ENCODE assay signal across 21 cellular contexts in the genomic region with DNA sequence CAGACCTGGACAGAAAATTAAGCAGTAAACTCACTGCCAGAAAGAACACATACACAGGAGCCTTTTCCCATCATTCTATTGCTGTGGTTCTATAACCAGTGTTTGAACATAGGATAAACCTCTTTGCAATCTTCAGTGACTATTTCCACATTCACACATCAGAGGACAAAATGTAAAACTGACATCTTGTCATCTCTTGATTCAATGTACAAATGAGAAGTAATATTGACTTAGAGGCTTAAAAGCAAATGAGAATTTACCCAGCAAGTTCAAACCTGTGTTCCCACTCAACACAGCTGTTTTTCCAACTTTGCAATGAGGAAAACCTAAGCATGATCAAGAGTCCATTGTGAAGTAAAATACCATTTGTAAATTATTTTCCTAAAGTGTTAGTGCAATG.
DNase-seq lines count a peak whose midpoint lies in the region; ATAC-seq, FAIRE-seq and TF ChIP-seq lines count a peak whose summit lies in the region.
"Had no signal": no experiment of that assay in that cellular context is flagged by ENCODE, and none has a peak within 500 bp of the region (broad histone marks: within the 10 kb centered on the region; RNA-seq: fewer than 3 reads in every experiment).

No MANE protein-coding gene starts in this region.

- H3K27me3 Mint-ChIP-seq in WTC11 (ENCODE audit: low read depth): no peaks in the 10 kb centered on the region
- no peaks in the 10 kb centered on the region for H3K27me3 Mint-ChIP-seq in CD8-positive, alpha-beta T cell (ENCODE audit: low read depth)
- H3K27me3 Mint-ChIP-seq in stimulated activated naive B cell treated with anti-CD40 and anti-IgM and Interleukin-4, amounts not matched to agents 10 μg/mL and 1 μg/mL and 100 μg/mL, for 72 hours: no peaks in the 10 kb centered on the region
- H3K27me3 Mint-ChIP-seq: CD4-positive, alpha-beta memory T cell; CD4-positive, CD25-positive, alpha-beta regulatory T cell had no signal

- ATAC-seq in HepG2: peak; percentile 91
- no peak for ATAC-seq in right lobe of liver
- no peak for ATAC-seq in WTC11
- ATAC-seq in CD8-positive, alpha-beta T cell: no peak
- no peak for ATAC-seq in stimulated activated naive B cell treated with anti-CD40 and anti-IgM and Interleukin-4, amounts not matched to agents 10 μg/mL and 1 μg/mL and 100 μg/mL, for 72 hours (replicated peaks)

- TF ChIP-seq POLR2A in HepG2 (IDR thresholded peaks at IDR 0.05; ENCODE audit: insufficient read depth in 1 of 2, low read depth in 2 of 2, low read length in 2 of 2) (no peak), right lobe of liver (IDR thresholded peaks at IDR 0.05) (no peak)

- H3K9me3 Mint-ChIP-seq in WTC11: peaks cover 20% of the 10 kb centered on the region
- peaks cover 8% of the 10 kb centered on the region for H3K9me3 Mint-ChIP-seq in CD8-positive, alpha-beta T cell
- peaks cover 4 to 7% of the 10 kb centered on the region in 2 donors for H3K9me3 Mint-ChIP-seq in stimulated activated naive B cell treated with anti-CD40 and anti-IgM and Interleukin-4, amounts not matched to agents 10 μg/mL and 1 μg/mL and 100 μg/mL, for 72 hours

- peak overlapping the region; percentile 34; the same call in 1 of the 2 replicates for H3K9ac ChIP-seq in HepG2 (ENCODE audit: insufficient read depth, low read depth, low read length)
- no peak overlapping the region for H3K9ac ChIP-seq in kidney (ENCODE audit: low read length in 2 of 2)
- H3K9ac ChIP-seq: BLaER1 had no signal

- H3K9me3 ChIP-seq in HepG2 (ENCODE audit: low read length): peaks cover 31% of the 10 kb centered on the region; the same call in 1 of the 2 replicates
- H3K9me3 ChIP-seq in right lobe of liver: no peaks in the 10 kb centered on the region
- no peaks in the 10 kb centered on the region for H3K9me3 ChIP-seq in kidney (ENCODE audit: control insufficient read depth in 1 of 2, low read length in 2 of 2)
- no peaks in the 10 kb centered on the region for H3K9me3 ChIP-seq in CD8-positive, alpha-beta T cell (ENCODE audit: low read length)
- H3K9me3 ChIP-seq: BE2C, BLaER1, Caco-2 had no signal

- DNase-seq in HepG2 (ENCODE audit: low spot score): peak; percentile 85
- DNase-seq in right lobe of liver: no peak
- no peak for DNase-seq in WTC11 (ENCODE audit: low spot score)
- no peak for DNase-seq in kidney
- DNase-seq in CD8-positive, alpha-beta T cell: no peak
- no peak for DNase-seq in stimulated activated naive B cell treated with anti-CD40 and anti-IgM and Interleukin-4, amounts not matched to agents 10 μg/mL and 1 μg/mL and 100 μg/mL, for 72 hours
- DNase-seq: 8988T; ACHN; BE2C; C1 segment of cervical spinal cord; Caco-2; Calu3; CD4-positive, alpha-beta memory T cell; CD4-positive, CD25-positive, alpha-beta regulatory T cell; DMS79 treated with DMSO at 0.1 percent for 48 hours; GF-D8 had no signal

- CTCF ChIA-PET in HepG2 (lab: Yijun Ruan, JAX; ENCODE audit: low intra/inter-chr PET ratio, low total read pairs) (no interaction called here), WTC11 (lab: Charles Lee) (no interaction called here)
- CTCF ChIA-PET in CD8-positive, alpha-beta T cell (lab: Charles Lee): no interaction called here

- H3K27ac ChIP-seq in HepG2 (ENCODE audit: extremely low read length, insufficient read depth, low read length) (peak overlapping the region; percentile 79), right lobe of liver (no peak overlapping the region), kidney (ENCODE audit: low read depth in 2 of 2, low read length in 2 of 2) (no peak overlapping the region)
- no peak overlapping the region for H3K27ac ChIP-seq in CD8-positive, alpha-beta T cell (ENCODE audit: low read depth, low read length)
- H3K27ac ChIP-seq: BLaER1 had no signal

- no peaks in the 10 kb centered on the region; the same call in 1 of the 2 replicates for H3K36me3 Mint-ChIP-seq in WTC11
- H3K36me3 Mint-ChIP-seq in CD8-positive, alpha-beta T cell: no peaks in the 10 kb centered on the region
- no peaks in the 10 kb centered on the region for H3K36me3 Mint-ChIP-seq in stimulated activated naive B cell treated with anti-CD40 and anti-IgM and Interleukin-4, amounts not matched to agents 10 μg/mL and 1 μg/mL and 100 μg/mL, for 72 hours
- H3K36me3 Mint-ChIP-seq: CD14-positive monocyte; CD4-positive, alpha-beta memory T cell; CD4-positive, CD25-positive, alpha-beta regulatory T cell had no signal

- H3K27me3 ChIP-seq in HepG2 (ENCODE audit: control insufficient read depth in 1 of 2, insufficient read depth in 2 of 2, low read length in 2 of 2) (no peaks in the 10 kb centered on the region), right lobe of liver (no peaks in the 10 kb centered on the region)
- no peaks in the 10 kb centered on the region for H3K27me3 ChIP-seq in CD8-positive, alpha-beta T cell (ENCODE audit: insufficient read depth, low read length)
- H3K27me3 ChIP-seq: BE2C had no signal

- POLR2A ChIA-PET in HepG2 (lab: Yijun Ruan, JAX) (no interaction called here), WTC11 (lab: Charles Lee) (no interaction called here)
- POLR2A ChIA-PET in CD8-positive, alpha-beta T cell (lab: Charles Lee): no interaction called here

- H3K36me3 ChIP-seq in HepG2 (replicated peaks in 1 of 2; ENCODE audit: control insufficient read depth in 1 of 2, insufficient read depth in 2 of 2, low read length in 2 of 2) (no peaks in the 10 kb centered on the region), right lobe of liver (no peaks in the 10 kb centered on the region), kidney (ENCODE audit: control insufficient read depth in 1 of 2, insufficient read depth in 2 of 2, low read length in 2 of 2) (no peaks in the 10 kb centered on the region)
- H3K36me3 ChIP-seq in CD8-positive, alpha-beta T cell (ENCODE audit: insufficient read depth, low read length): no peaks in the 10 kb centered on the region
- H3K36me3 ChIP-seq: BE2C, BLaER1 had no signal

- in situ Hi-C loops in HepG2 (cut with HindIII; ENCODE audit: extremely low pct_ligation_motif_present, low pct_unique_long_range_greater_than_20kb): no loop called here

- H3K4me1 Mint-ChIP-seq in WTC11: peaks cover 5% of the 10 kb centered on the region; the same call in 1 of the 2 replicates
- no peaks in the 10 kb centered on the region for H3K4me1 Mint-ChIP-seq in CD8-positive, alpha-beta T cell (ENCODE audit: low read depth)
- no peaks in the 10 kb centered on the region for H3K4me1 Mint-ChIP-seq in stimulated activated naive B cell treated with anti-CD40 and anti-IgM and Interleukin-4, amounts not matched to agents 10 μg/mL and 1 μg/mL and 100 μg/mL, for 72 hours
- H3K4me1 Mint-ChIP-seq: CD14-positive monocyte; CD4-positive, alpha-beta memory T cell had no signal

- no peaks in the 10 kb centered on the region for H4K20me1 ChIP-seq in HepG2 (ENCODE audit: insufficient read depth, low read length)
- H4K20me1 ChIP-seq: BLaER1 had no signal

- intact Hi-C loops in HepG2 (cut with micrococcal nuclease; ENCODE audit: unreplicated experiment): loop anchor here (5.0 kb wide), 2 partner anchors 122 to 172 kb away; no protein-coding TSS in a partner anchor
- intact Hi-C loops in right lobe of liver (cut with DNase I): no loop called here
- intact Hi-C loops in kidney (cut with DNase I): no loop called here
- intact Hi-C loops in CD8-positive, alpha-beta T cell (cut with DNase I, micrococcal nuclease): no loop called here

- no TSS peak for BruUV-seq in HepG2 (replicated peaks; lab: Mats Ljungman, UMichigan)

- no peak overlapping the region for H2AFZ ChIP-seq in HepG2 (ENCODE audit: low read length)

- TF ChIP-seq EP300 in HepG2 (IDR thresholded peaks at IDR 0.05; ENCODE audit: low read depth in 2 of 2, low read length in 2 of 2) (peak in 1 of 2 experiments; percentile 96; a peak in 2 of 4 replicates), HepG2 (CRISPR knock-in tag; IDR thresholded peaks at IDR 0.05; ENCODE audit: borderline replicate concordance) (peak; percentile 79; the same call in 1 of the 2 replicates)

- FAIRE-seq in HepG2 (lab: Jason Lieb, UNC) (peak; percentile 55), kidney (lab: Jason Lieb, UNC) (peak; percentile 3)
- FAIRE-seq: D721Med, G401.6, GM12891 had no signal

- TF ChIP-seq RAD21 in HepG2 (CRISPR knock-in tag; IDR thresholded peaks at IDR 0.05): no peak

- H3K4me3 ChIP-seq in HepG2 (replicated peaks in 1 of 3; ENCODE audit: insufficient read depth in 1 of 3, low read depth in 2 of 3, low read length in 3 of 3): no peak overlapping the region
- no peak overlapping the region for H3K4me3 ChIP-seq in right lobe of liver
- H3K4me3 ChIP-seq in kidney (ENCODE audit: low read length in 2 of 2): no peak overlapping the region
- H3K4me3 ChIP-seq in CD8-positive, alpha-beta T cell (ENCODE audit: low read depth, low read length): no peak overlapping the region
- H3K4me3 ChIP-seq: BLaER1 had no signal

- TF ChIP-seq CTCF in HepG2 (CRISPR knock-in tag; IDR thresholded peaks at IDR 0.05) (no peak), right lobe of liver (IDR thresholded peaks at IDR 0.05) (no peak), WTC11 (IDR thresholded peaks at IDR 0.05) (no peak), kidney (IDR thresholded peaks at IDR 0.05; ENCODE audit: borderline replicate concordance, extremely low read depth, insufficient read depth) (no peak)
- no peak for TF ChIP-seq CTCF in CD8-positive, alpha-beta T cell (IDR thresholded peaks at IDR 0.05)

- no peak overlapping the region for H3K4me3 Mint-ChIP-seq in WTC11
- H3K4me3 Mint-ChIP-seq in CD8-positive, alpha-beta T cell: no peak overlapping the region
- no peak overlapping the region for H3K4me3 Mint-ChIP-seq in stimulated activated naive B cell treated with anti-CD40 and anti-IgM and Interleukin-4, amounts not matched to agents 10 μg/mL and 1 μg/mL and 100 μg/mL, for 72 hours
- H3K4me3 Mint-ChIP-seq: CD14-positive monocyte; CD4-positive, alpha-beta memory T cell; CD4-positive, CD25-positive, alpha-beta regulatory T cell had no signal

- no peak overlapping the region for H3K27ac Mint-ChIP-seq in WTC11
- no peak overlapping the region for H3K27ac Mint-ChIP-seq in CD8-positive, alpha-beta T cell
- no peak overlapping the region for H3K27ac Mint-ChIP-seq in stimulated activated naive B cell treated with anti-CD40 and anti-IgM and Interleukin-4, amounts not matched to agents 10 μg/mL and 1 μg/mL and 100 μg/mL, for 72 hours
- H3K27ac Mint-ChIP-seq: CD14-positive monocyte; CD4-positive, alpha-beta memory T cell; CD4-positive, CD25-positive, alpha-beta regulatory T cell had no signal

- H3K4me1 ChIP-seq in HepG2 (ENCODE audit: insufficient read depth, low read length) (peaks cover 29% of the 10 kb centered on the region), right lobe of liver (no peaks in the 10 kb centered on the region), kidney (ENCODE audit: control insufficient read depth in 1 of 2, insufficient read depth in 1 of 2, low read depth in 1 of 2, low read length in 2 of 2) (no peaks in the 10 kb centered on the region)
- H3K4me1 ChIP-seq in CD8-positive, alpha-beta T cell (ENCODE audit: insufficient read depth, low read length): no peaks in the 10 kb centered on the region
- H3K4me1 ChIP-seq: BE2C, BLaER1 had no signal

- 0 out of 2 replicates have a peak overlapping the region, but pooled peaks have one; percentile 7 for H3K4me2 ChIP-seq in HepG2 (ENCODE audit: low read depth, low read length)
- H3K4me2 ChIP-seq: BLaER1 had no signal

- no peaks in the 10 kb centered on the region for H3K79me2 ChIP-seq in HepG2 (ENCODE audit: insufficient read depth, low read length)

TF ChIP-seq in WTC11, 78 proteins besides CTCF, POLR2A, EP300 and RAD21:
- TF ChIP-seq NR1H2 (CRISPR knock-in tag; IDR thresholded peaks at IDR 0.05): no peak
- TF ChIP-seq GABPB1 (CRISPR knock-in tag; IDR thresholded peaks at IDR 0.05): peak; percentile 95

Comparison
In these comparisons a context has a peak if more than half of its experiments do, and no peak if none do; other contexts are left out.
1. Of the 50 proteins assayed by ChIP-seq in both HepG2 and WTC11: peak only in HepG2: ATF2, FOXJ3, FOXK1, FOXP4, IRF2 and TCF7; only in WTC11: GABPB1; in both: none; in neither: 41; mixed calls (peak in some experiments, not most) for 2.